Comparison of ENCODE assay signal across 8 cellular contexts in genomic region chr6:110178626-110179405, GRCh38. TPM values are rescaled to one million over a fixed set of nuclear protein-coding genes. Genes with fewer than 3 reads are reported as not detected.
DNase-seq lines count a peak whose midpoint lies in the region; ATAC-seq and TF ChIP-seq lines count a peak whose summit lies in the region.

No MANE protein-coding gene starts in this region.

- in situ Hi-C loops in GM13977 (cut with MboI; ENCODE audit: low pct_unique_long_range_greater_than_20kb, low sequenced_read_pairs, unreplicated experiment) = no loop called here

- H3K9me3 ChIP-seq in ectodermal cell (ENCODE audit: control insufficient read depth, low read length) (no peaks in the 10 kb centered on the region), lower lobe of right lung (no peaks in the 10 kb centered on the region)

- intact Hi-C loops in activated CD8-positive, alpha-beta T cell treated with anti-CD3 and anti-CD28 coated beads for 36 hours (cut with micrococcal nuclease) = no loop called here
- intact Hi-C loops in lower lobe of right lung (cut with DNase I) = no loop called here

- no peak overlapping the region for H3K4me3 Mint-ChIP-seq in activated CD8-positive, alpha-beta T cell treated with anti-CD3 and anti-CD28 coated beads for 36 hours

- H3K27ac ChIP-seq in ectodermal cell (ENCODE audit: insufficient read depth, low read depth, low read length, poor library complexity, severe bottlenecking) (peak overlapping the region; percentile 91), lower lobe of right lung (peak overlapping the region; percentile 59)

- CTCF ChIA-PET in activated CD8-positive, alpha-beta T cell treated with anti-CD3 and anti-CD28 coated beads for 36 hours (lab: Charles Lee) = interaction anchor here (0.7 to 2.9 kb wide), 8 partner anchors 10 to 213 kb away, joined by 3 to 8 read pairs (median 4); no protein-coding TSS in a partner anchor

- H3K27me3 ChIP-seq in ectodermal cell (ENCODE audit: control insufficient read depth, insufficient read depth, low read length, poor library complexity, severe bottlenecking) (no peaks in the 10 kb centered on the region), lower lobe of right lung (ENCODE audit: low read depth) (no peaks in the 10 kb centered on the region)

- H3K27ac Mint-ChIP-seq in activated CD8-positive, alpha-beta T cell treated with anti-CD3 and anti-CD28 coated beads for 36 hours = peak overlapping the region; percentile 13

- WGBS in ectodermal cell, 2 experiments = 0% methylated on average over 66 of the region's 66 CpGs

- H3K9me3 Mint-ChIP-seq in activated CD8-positive, alpha-beta T cell treated with anti-CD3 and anti-CD28 coated beads for 36 hours = no peaks in the 10 kb centered on the region

- ATAC-seq in activated CD8-positive, alpha-beta T cell treated with anti-CD3 and anti-CD28 coated beads for 36 hours = peak; percentile 57
- ATAC-seq in lower lobe of right lung (peak; percentile 43 to 50), HG02981 (IDR thresholded peaks at IDR 0.05; ENCODE audit: unreplicated experiment) (no peak)

- H3K4me1 Mint-ChIP-seq in activated CD8-positive, alpha-beta T cell treated with anti-CD3 and anti-CD28 coated beads for 36 hours (ENCODE audit: low read depth) = peaks cover 4% of the 10 kb centered on the region

- H3K36me3 ChIP-seq in ectodermal cell (ENCODE audit: control insufficient read depth, insufficient read depth, low read length) (no peaks in the 10 kb centered on the region), lower lobe of right lung (no peaks in the 10 kb centered on the region)

- TF ChIP-seq CTCF in GM13977 (IDR thresholded peaks at IDR 0.05; ENCODE audit: extremely low read depth, insufficient read depth, missing control alignments) (peak; percentile 63), lower lobe of right lung (IDR thresholded peaks at IDR 0.05) (peak; percentile 49)
- TF ChIP-seq CTCF in activated CD8-positive, alpha-beta T cell treated with anti-CD3 and anti-CD28 coated beads for 36 hours (IDR thresholded peaks at IDR 0.05) = no peak

- H3K4me3 ChIP-seq in ectodermal cell (ENCODE audit: insufficient read depth, low read depth, low read length) = peak overlapping the region; percentile 96
- peak overlapping the region; percentile 79 for H3K4me3 ChIP-seq in lower lobe of right lung

- peaks cover 10% of the 10 kb centered on the region for H3K27me3 Mint-ChIP-seq in activated CD8-positive, alpha-beta T cell treated with anti-CD3 and anti-CD28 coated beads for 36 hours

- H3K36me3 Mint-ChIP-seq in activated CD8-positive, alpha-beta T cell treated with anti-CD3 and anti-CD28 coated beads for 36 hours (ENCODE audit: low read depth) = no peaks in the 10 kb centered on the region

- DNase-seq in GM13977 (ENCODE audit: low spot score) (peak; percentile 40), HK-2 (ENCODE audit: unreplicated experiment) (peak; percentile 59), NCI-H748 treated with DMSO at 0.1 percent for 48 hours (lab: John Stamatoyannopoulos, UW) (peak; percentile 92), lower lobe of right lung (peak; percentile 59)
- DNase-seq in activated CD8-positive, alpha-beta T cell treated with anti-CD3 and anti-CD28 coated beads for 36 hours = peak; percentile 77
- peak; percentile 16 to 48 (median 23) for DNase-seq in stimulated activated CD4-positive, alpha-beta T cell treated with anti-CD3 and anti-CD28 coated beads, TNF-alpha, amount 100 ng/mL, for 24 hours (ENCODE audit: low read depth in 3 of 3)

- H3K4me1 ChIP-seq in ectodermal cell (ENCODE audit: control insufficient read depth, insufficient read depth, low read length) (peaks cover 9% of the 10 kb centered on the region), lower lobe of right lung (peaks cover 27% of the 10 kb centered on the region)

- POLR2A ChIA-PET in activated CD8-positive, alpha-beta T cell treated with anti-CD3 and anti-CD28 coated beads for 36 hours (lab: Charles Lee) = interaction anchor here (1.2 to 1.6 kb wide), 3 partner anchors 32 to 213 kb away, joined by 3 to 5 read pairs (median 4); no protein-coding TSS in a partner anchor

RNA-seq across cellular contexts. Expression of gene WASF1, which starts 0.7 kb away (rescaled TPM):
- 1 to 10 TPM; 4.6 to 4.8 TPM for total RNA-seq in activated CD8-positive, alpha-beta T cell treated with anti-CD3 and anti-CD28 coated beads for 36 hours
- 91.4 TPM for polyA plus RNA-seq in ectodermal cell (2013, experiment 1 of 4)
- polyA plus RNA-seq in ectodermal cell (2013, experiment 2 of 4) = 101 TPM
- polyA plus RNA-seq in ectodermal cell (2013, experiment 3 of 4) = 81.7 TPM
- 90.1 TPM for polyA plus RNA-seq in ectodermal cell (2013, experiment 4 of 4)
- 4.3 TPM for total RNA-seq in lower lobe of right lung

RNA-seq across cellular contexts. Expression of gene CDC40, which starts 1.4 kb away (rescaled TPM):
- 10 to 100 TPM; 25.5 to 26.0 TPM for total RNA-seq in activated CD8-positive, alpha-beta T cell treated with anti-CD3 and anti-CD28 coated beads for 36 hours
- polyA plus RNA-seq in ectodermal cell (2013, experiment 1 of 4) = 23.0 TPM
- 25.5 TPM for polyA plus RNA-seq in ectodermal cell (2013, experiment 2 of 4)
- polyA plus RNA-seq in ectodermal cell (2013, experiment 3 of 4) = 20.3 TPM
- 22.4 TPM for polyA plus RNA-seq in ectodermal cell (2013, experiment 4 of 4)
- total RNA-seq in lower lobe of right lung = 27.9 TPM

Comparison
In these comparisons a context has a peak if more than half of its experiments do, and no peak if none do; other contexts are left out.
1. DNase-seq: peak in every context shown above with its lines; median percentile 92 in NCI-H748 treated with DMSO at 0.1 percent for 48 hours; 77 in activated CD8-positive, alpha-beta T cell treated with anti-CD3 and anti-CD28 coated beads for 36 hours; 59 in HK-2; 59 in lower lobe of right lung; 40 in GM13977; 23 in stimulated activated CD4-positive, alpha-beta T cell treated with anti-CD3 and anti-CD28 coated beads, TNF-alpha, amount 100 ng/mL, for 24 hours.